12 cellular contexts compared by ENCODE assay signal in genomic region chr10:56319386-56319785, GRCh38. TPM values are rescaled to one million over a fixed set of nuclear protein-coding genes. Genes with fewer than 3 reads are reported as not detected.
A peak's percentile ranks its signal among the peaks of the same experiment; 100 is the strongest.
DNase-seq lines count a peak whose midpoint lies in the region; ATAC-seq and TF ChIP-seq lines count a peak whose summit lies in the region.
"Had no signal": no experiment of that assay in that cellular context is flagged by ENCODE, and none has a peak within 500 bp of the region (broad histone marks: within the 10 kb centered on the region; RNA-seq: fewer than 3 reads in every experiment).

No MANE protein-coding gene starts in this region.

- no peaks in the 10 kb centered on the region for H3K36me3 Mint-ChIP-seq in glutamatergic neuron (ENCODE audit: unreplicated experiment)

- TF ChIP-seq CTCF in epithelial cell of esophagus (IDR thresholded peaks at IDR 0.05; ENCODE audit: insufficient read depth, low read depth, low read length, missing control alignments) (no peak), glutamatergic neuron (IDR thresholded peaks at IDR 0.05; ENCODE audit: partially characterized antibody, unreplicated experiment) (no peak)

- H3K9me3 Mint-ChIP-seq in glutamatergic neuron (ENCODE audit: unreplicated experiment), result no peaks in the 10 kb centered on the region

- H3K4me1 Mint-ChIP-seq in glutamatergic neuron (ENCODE audit: low read depth, unreplicated experiment), result no peaks in the 10 kb centered on the region

- peak; percentile 87 for DNase-seq in epithelial cell of esophagus (ENCODE audit: low read depth)
- DNase-seq in stimulated activated CD8-positive, alpha-beta memory T cell treated with anti-CD3 and anti-CD28 coated beads, Interleukin-4, amount 100 ng/mL, for 48 hours, result no peak
- no peak for DNase-seq in stimulated activated naive CD4-positive, alpha-beta T cell (lab: John Stamatoyannopoulos, UW)
- DNase-seq in glutamatergic neuron, result no peak
- DNase-seq in NCI-H524 (lab: John Stamatoyannopoulos, UW), result no peak
- DNase-seq: activated T-cell treated with anti-CD3 and anti-CD28 coated beads, Interleukin-2, amount 50 U/mL, for 72 hours; spleen had no signal

- no peaks in the 10 kb centered on the region for H3K27me3 Mint-ChIP-seq in glutamatergic neuron (ENCODE audit: unreplicated experiment)

- no peak overlapping the region for H3K27ac Mint-ChIP-seq in glutamatergic neuron (ENCODE audit: unreplicated experiment)
- H3K27ac Mint-ChIP-seq: activated T-cell treated with anti-CD3 and anti-CD28 coated beads, Interleukin-2, amount 50 U/mL, for 72 hours had no signal

- no peak overlapping the region for H3K4me3 Mint-ChIP-seq in glutamatergic neuron (ENCODE audit: unreplicated experiment)
- H3K4me3 Mint-ChIP-seq: activated T-cell treated with anti-CD3 and anti-CD28 coated beads, Interleukin-2, amount 50 U/mL, for 72 hours had no signal

- peak; percentile 97 for ATAC-seq in GM18858 (IDR thresholded peaks at IDR 0.05; ENCODE audit: unreplicated experiment)
- peak; percentile 97 for ATAC-seq in GM21786 (IDR thresholded peaks at IDR 0.05; ENCODE audit: unreplicated experiment)
- ATAC-seq in HG03457 (IDR thresholded peaks at IDR 0.05; ENCODE audit: unreplicated experiment), result peak; percentile 96
- ATAC-seq: activated T-cell treated with anti-CD3 and anti-CD28 coated beads, Interleukin-2, amount 50 U/mL, for 72 hours had no signal

- H3K4me3 ChIP-seq in epithelial cell of esophagus (ENCODE audit: low read length), result no peak overlapping the region
- H3K4me3 ChIP-seq: SK-N-MC, spleen, thoracic aorta had no signal

RNA-seq across cellular contexts. Expression of gene ZWINT, which starts 41.7 kb away (rescaled TPM):
- total RNA-seq in glutamatergic neuron (ENCODE audit: unreplicated experiment), result 11.6 TPM
